In the genomic region with DNA sequence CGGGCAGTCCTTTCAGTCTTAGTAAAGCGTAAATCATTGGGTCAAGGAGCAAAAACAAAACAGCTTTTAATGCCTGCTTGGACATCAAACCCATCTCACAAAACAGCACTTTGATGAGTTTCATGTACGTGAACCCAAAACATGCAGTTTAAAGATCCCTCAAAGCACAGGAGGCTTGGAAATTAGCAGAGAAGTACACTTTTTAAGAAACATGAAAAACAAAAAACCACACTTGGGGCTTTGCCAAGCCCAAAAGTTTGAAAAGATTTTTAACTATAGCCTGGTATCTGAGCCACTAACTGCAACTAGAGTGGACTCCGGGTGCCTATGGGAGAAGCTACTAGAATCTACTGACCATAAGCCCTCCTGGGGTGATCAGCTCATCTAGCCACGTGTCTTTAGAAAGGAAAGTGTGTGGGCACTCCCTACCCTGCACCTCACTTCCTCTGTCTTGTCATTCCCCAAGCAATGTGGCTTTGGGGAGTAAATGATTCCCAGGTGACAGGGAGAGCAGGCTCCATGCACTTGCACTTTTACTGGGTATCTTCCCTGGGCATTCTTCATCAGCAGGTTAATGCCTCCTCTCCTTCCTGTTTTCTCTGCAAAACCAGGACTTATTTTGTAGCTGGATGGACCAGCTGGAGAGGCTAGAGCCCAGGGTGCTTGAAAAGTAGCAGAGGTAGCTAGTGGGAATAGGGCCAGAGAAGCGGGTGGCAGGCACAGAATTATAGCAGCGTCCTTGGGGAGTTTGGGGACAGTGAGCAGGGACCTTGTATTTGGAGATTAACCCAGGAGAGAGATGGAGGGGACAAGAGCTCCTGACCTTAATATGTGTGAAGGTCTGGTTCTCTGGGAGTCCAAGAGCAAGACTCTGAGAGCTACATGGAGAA, we compare ENCODE assay signal across 20 cellular contexts.
DNase-seq lines count a peak whose midpoint lies in the region; ATAC-seq and TF ChIP-seq lines count a peak whose summit lies in the region.
"Had no signal": no experiment of that assay in that cellular context is flagged by ENCODE, and none has a peak within 500 bp of the region (broad histone marks: within the 10 kb centered on the region; RNA-seq: fewer than 3 reads in every experiment).

No MANE protein-coding gene starts in this region.

- POLR2A ChIA-PET in activated CD4-positive, alpha-beta T cell treated with anti-CD3 and anti-CD28 coated beads, Interleukin-2, amount 10 ng/mL, durations not matched to agents 7 days and 5 days (lab: Charles Lee): no interaction called here
- POLR2A ChIA-PET in CD4-positive, alpha-beta T cell (lab: Charles Lee): interaction anchor here (0.7 to 3.2 kb wide), 8 partner anchors 15 to 743 kb away, joined by 3 to 29 read pairs (median 4); no protein-coding TSS in a partner anchor
- POLR2A ChIA-PET in activated CD8-positive, alpha-beta T cell treated with anti-CD3 and anti-CD28 coated beads, Interleukin-2, amount 10 ng/mL, durations not matched to agents 7 days and 5 days (lab: Charles Lee): interaction anchor here (0.6 to 1.3 kb wide), 3 partner anchors 20 to 51 kb away, joined by 3 to 5 read pairs (median 5); no protein-coding TSS in a partner anchor
- POLR2A ChIA-PET in naive thymus-derived CD4-positive, alpha-beta T cell (lab: Charles Lee): interaction anchor here (0.7 to 2.8 kb wide), 12 partner anchors 11 to 791 kb away, joined by 3 to 21 read pairs (median 4); a partner anchor contains a TSS

- H3K36me3 Mint-ChIP-seq in activated CD4-positive, alpha-beta T cell treated with anti-CD3 and anti-CD28 coated beads, Interleukin-2, amount 10 ng/mL, durations not matched to agents 7 days and 5 days (ENCODE audit: low read depth): peaks cover 30% of the 10 kb centered on the region
- no peaks in the 10 kb centered on the region for H3K36me3 Mint-ChIP-seq in CD4-positive, alpha-beta T cell (ENCODE audit: low read depth)
- H3K36me3 Mint-ChIP-seq in activated CD8-positive, alpha-beta T cell treated with anti-CD3 and anti-CD28 coated beads, Interleukin-2, amount 10 ng/mL, durations not matched to agents 7 days and 5 days (ENCODE audit: low read depth): peaks cover 2% of the 10 kb centered on the region
- H3K36me3 Mint-ChIP-seq in naive thymus-derived CD4-positive, alpha-beta T cell: peaks cover 0 to 25% (median 5%) of the 10 kb centered on the region in 5 donors

- H3K27ac Mint-ChIP-seq in activated CD4-positive, alpha-beta T cell treated with anti-CD3 and anti-CD28 coated beads, Interleukin-2, amount 10 ng/mL, durations not matched to agents 7 days and 5 days: peak overlapping the region; percentile 95
- peak overlapping the region; percentile 87 for H3K27ac Mint-ChIP-seq in CD4-positive, alpha-beta T cell
- H3K27ac Mint-ChIP-seq in activated CD8-positive, alpha-beta T cell treated with anti-CD3 and anti-CD28 coated beads, Interleukin-2, amount 10 ng/mL, durations not matched to agents 7 days and 5 days: peak overlapping the region; percentile 91
- peak overlapping the region; percentile 82 to 98 (median 94) for H3K27ac Mint-ChIP-seq in naive thymus-derived CD4-positive, alpha-beta T cell

- peak; percentile 11 for DNase-seq in activated CD4-positive, alpha-beta T cell treated with anti-CD3 and anti-CD28 coated beads, Interleukin-2, amount 10 ng/mL, durations not matched to agents 7 days and 5 days
- DNase-seq in activated CD4-positive, alpha-beta T cell treated with anti-CD3 and anti-CD28 coated beads, Interleukin-2, amount 50 U/mL, for 1 hour: no peak
- DNase-seq in CD4-positive, alpha-beta T cell: no peak
- DNase-seq in activated CD8-positive, alpha-beta T cell treated with anti-CD3 and anti-CD28 coated beads, Interleukin-2, amount 10 ng/mL, durations not matched to agents 7 days and 5 days: peak; percentile 22
- DNase-seq in naive thymus-derived CD4-positive, alpha-beta T cell: peak in 6 of 9 donors; percentile 24 to 56 (median 52)
- DNase-seq in SHP77 treated with DMSO at 0.1 percent for 48 hours (lab: John Stamatoyannopoulos, UW) (no peak), NCI-H226 (no peak)
- DNase-seq: foreskin melanocyte; GF-D8; H7; kidney; NCI-H1092 treated with DMSO at 0.1 percent for 48 hours; NCI-H2081; NK-92 treated with Interleukin-12 subunit alpha and Interleukin-12 subunit beta, amount 100 ng/mL, for 24 hours; pancreas had no signal

- peaks cover 31 to 77% of the 10 kb centered on the region in 2 donors for H3K4me1 ChIP-seq in naive thymus-derived CD4-positive, alpha-beta T cell (ENCODE audit: control insufficient read depth in 2 of 2, insufficient read depth in 2 of 2, low read length in 2 of 2)
- H3K4me1 ChIP-seq: A549, breast epithelium, pancreas, Peyer's patch had no signal

- H3K4me3 ChIP-seq in naive thymus-derived CD4-positive, alpha-beta T cell (ENCODE audit: low read length): peak overlapping the region; percentile 40
- H3K4me3 ChIP-seq: A549, BLaER1, breast epithelium, pancreas, Peyer's patch had no signal

- H3K9me3 ChIP-seq in CD4-positive, alpha-beta T cell (ENCODE audit: control insufficient read depth, low read length): no peaks in the 10 kb centered on the region
- H3K9me3 ChIP-seq in naive thymus-derived CD4-positive, alpha-beta T cell (ENCODE audit: control insufficient read depth in 2 of 3, low read length in 3 of 3): no peaks in the 10 kb centered on the region
- H3K9me3 ChIP-seq: A549, BLaER1, breast epithelium, pancreas, Peyer's patch had no signal

- CTCF ChIA-PET in activated CD4-positive, alpha-beta T cell treated with anti-CD3 and anti-CD28 coated beads, Interleukin-2, amount 10 ng/mL, durations not matched to agents 7 days and 5 days (lab: Charles Lee): interaction anchor here (0.9 to 2.6 kb wide), 7 partner anchors 11 to 318 kb away, joined by 3 to 12 read pairs (median 3); no protein-coding TSS in a partner anchor
- CTCF ChIA-PET in CD4-positive, alpha-beta T cell (lab: Charles Lee): interaction anchor here (1.3 kb wide), 1 partner anchor 334 kb away, joined by 4 read pairs; no protein-coding TSS in a partner anchor
- CTCF ChIA-PET in activated CD8-positive, alpha-beta T cell treated with anti-CD3 and anti-CD28 coated beads, Interleukin-2, amount 10 ng/mL, durations not matched to agents 7 days and 5 days (lab: Charles Lee): interaction anchor here (0.7 to 1.2 kb wide), 4 partner anchors 10 to 255 kb away, joined by 3 to 4 read pairs (median 3); no protein-coding TSS in a partner anchor
- CTCF ChIA-PET in naive thymus-derived CD4-positive, alpha-beta T cell (lab: Charles Lee): interaction anchor here (1.2 to 1.6 kb wide), 3 partner anchors 29 to 795 kb away, joined by 3 to 7 read pairs (median 3); no protein-coding TSS in a partner anchor

- no peaks in the 10 kb centered on the region for H3K36me3 ChIP-seq in naive thymus-derived CD4-positive, alpha-beta T cell (ENCODE audit: control insufficient read depth in 2 of 3, insufficient read depth in 3 of 3, low read length in 3 of 3)
- H3K36me3 ChIP-seq: BLaER1, breast epithelium, pancreas, Peyer's patch had no signal

- no peaks in the 10 kb centered on the region for H3K27me3 Mint-ChIP-seq in activated CD4-positive, alpha-beta T cell treated with anti-CD3 and anti-CD28 coated beads, Interleukin-2, amount 10 ng/mL, durations not matched to agents 7 days and 5 days
- no peaks in the 10 kb centered on the region for H3K27me3 Mint-ChIP-seq in CD4-positive, alpha-beta T cell
- no peaks in the 10 kb centered on the region for H3K27me3 Mint-ChIP-seq in activated CD8-positive, alpha-beta T cell treated with anti-CD3 and anti-CD28 coated beads, Interleukin-2, amount 10 ng/mL, durations not matched to agents 7 days and 5 days (ENCODE audit: low read depth)
- peaks cover 0 to 2% (median 0%) of the 10 kb centered on the region in 5 donors for H3K27me3 Mint-ChIP-seq in naive thymus-derived CD4-positive, alpha-beta T cell

- peak overlapping the region; percentile 63 for H3K4me3 Mint-ChIP-seq in activated CD4-positive, alpha-beta T cell treated with anti-CD3 and anti-CD28 coated beads, Interleukin-2, amount 10 ng/mL, durations not matched to agents 7 days and 5 days
- H3K4me3 Mint-ChIP-seq in CD4-positive, alpha-beta T cell: peak overlapping the region; percentile 81
- peak overlapping the region; percentile 64 for H3K4me3 Mint-ChIP-seq in activated CD8-positive, alpha-beta T cell treated with anti-CD3 and anti-CD28 coated beads, Interleukin-2, amount 10 ng/mL, durations not matched to agents 7 days and 5 days
- H3K4me3 Mint-ChIP-seq in naive thymus-derived CD4-positive, alpha-beta T cell: peak overlapping the region; percentile 66 to 92 (median 80)

- ATAC-seq in CD4-positive, alpha-beta T cell (ENCODE audit: poor library complexity): peak; percentile 36
- ATAC-seq in activated CD8-positive, alpha-beta T cell treated with anti-CD3 and anti-CD28 coated beads, Interleukin-2, amount 10 ng/mL, durations not matched to agents 7 days and 5 days: no peak
- ATAC-seq in naive thymus-derived CD4-positive, alpha-beta T cell: no peak
- ATAC-seq in GM18909 (IDR thresholded peaks at IDR 0.05; ENCODE audit: poor library complexity, unreplicated experiment): no peak
- ATAC-seq: A549, pancreas had no signal

- TF ChIP-seq CTCF in CD4-positive, alpha-beta T cell (IDR thresholded peaks at IDR 0.05): no peak

- peaks cover 69% of the 10 kb centered on the region for H3K4me1 Mint-ChIP-seq in activated CD4-positive, alpha-beta T cell treated with anti-CD3 and anti-CD28 coated beads, Interleukin-2, amount 10 ng/mL, durations not matched to agents 7 days and 5 days
- H3K4me1 Mint-ChIP-seq in CD4-positive, alpha-beta T cell (ENCODE audit: low read depth): peaks cover 99% of the 10 kb centered on the region
- H3K4me1 Mint-ChIP-seq in activated CD8-positive, alpha-beta T cell treated with anti-CD3 and anti-CD28 coated beads, Interleukin-2, amount 10 ng/mL, durations not matched to agents 7 days and 5 days (ENCODE audit: low read depth): peaks cover 54% of the 10 kb centered on the region
- H3K4me1 Mint-ChIP-seq in naive thymus-derived CD4-positive, alpha-beta T cell: peaks cover 52 to 100% (median 99%) of the 10 kb centered on the region in 7 donors

- peak overlapping the region; percentile 52 for H3K27ac ChIP-seq in CD4-positive, alpha-beta T cell (ENCODE audit: low read depth, low read length)
- peak overlapping the region; percentile 66 for H3K27ac ChIP-seq in naive thymus-derived CD4-positive, alpha-beta T cell (ENCODE audit: low read depth, low read length)
- H3K27ac ChIP-seq: A549, BLaER1, breast epithelium, pancreas had no signal

- no peaks in the 10 kb centered on the region for H3K27me3 ChIP-seq in CD4-positive, alpha-beta T cell (ENCODE audit: control insufficient read depth, insufficient read depth, low read length)
- no peaks in the 10 kb centered on the region for H3K27me3 ChIP-seq in naive thymus-derived CD4-positive, alpha-beta T cell (ENCODE audit: control insufficient read depth in 2 of 2, insufficient read depth in 2 of 2, low read length in 2 of 2)
- H3K27me3 ChIP-seq: BLaER1, breast epithelium, pancreas, Peyer's patch had no signal

- peaks cover 22% of the 10 kb centered on the region for H3K9me3 Mint-ChIP-seq in activated CD4-positive, alpha-beta T cell treated with anti-CD3 and anti-CD28 coated beads, Interleukin-2, amount 10 ng/mL, durations not matched to agents 7 days and 5 days
- no peaks in the 10 kb centered on the region for H3K9me3 Mint-ChIP-seq in CD4-positive, alpha-beta T cell
- H3K9me3 Mint-ChIP-seq in activated CD8-positive, alpha-beta T cell treated with anti-CD3 and anti-CD28 coated beads, Interleukin-2, amount 10 ng/mL, durations not matched to agents 7 days and 5 days (ENCODE audit: insufficient read depth): no peaks in the 10 kb centered on the region
- H3K9me3 Mint-ChIP-seq in naive thymus-derived CD4-positive, alpha-beta T cell: peaks cover 0 to 11% (median 3%) of the 10 kb centered on the region in 11 donors

- intact Hi-C loops in CD4-positive, alpha-beta T cell (cut with DNase I, micrococcal nuclease): loop anchor here (5.0 to 10.0 kb wide), 5 partner anchors 45 to 795 kb away; no protein-coding TSS in a partner anchor
- intact Hi-C loops in naive thymus-derived CD4-positive, alpha-beta T cell (cut with micrococcal nuclease): loop anchor here (2.0 to 10.0 kb wide), 10 partner anchors 50 to 958 kb away; a partner anchor contains a TSS

Comparison
In these comparisons a context has a peak if more than half of its experiments do, and no peak if none do; other contexts are left out.
1. DNase-seq: peak in activated CD4-positive, alpha-beta T cell treated with anti-CD3 and anti-CD28 coated beads, Interleukin-2, amount 10 ng/mL, durations not matched to agents 7 days and 5 days (single experiment), activated CD8-positive, alpha-beta T cell treated with anti-CD3 and anti-CD28 coated beads, Interleukin-2, amount 10 ng/mL, durations not matched to agents 7 days and 5 days (single experiment) and naive thymus-derived CD4-positive, alpha-beta T cell (6 of 9); none in activated CD4-positive, alpha-beta T cell treated with anti-CD3 and anti-CD28 coated beads, Interleukin-2, amount 50 U/mL, for 1 hour (single experiment), CD4-positive, alpha-beta T cell (0 of 10), SHP77 treated with DMSO at 0.1 percent for 48 hours (single experiment) and NCI-H226 (single experiment).
2. Peak in every context shown above with its lines, with median percentiles within 50 percentile points of each other: H3K27ac Mint-ChIP-seq and H3K4me3 Mint-ChIP-seq.